ENCODE assay signal across 8 cellular contexts in the genomic region with DNA sequence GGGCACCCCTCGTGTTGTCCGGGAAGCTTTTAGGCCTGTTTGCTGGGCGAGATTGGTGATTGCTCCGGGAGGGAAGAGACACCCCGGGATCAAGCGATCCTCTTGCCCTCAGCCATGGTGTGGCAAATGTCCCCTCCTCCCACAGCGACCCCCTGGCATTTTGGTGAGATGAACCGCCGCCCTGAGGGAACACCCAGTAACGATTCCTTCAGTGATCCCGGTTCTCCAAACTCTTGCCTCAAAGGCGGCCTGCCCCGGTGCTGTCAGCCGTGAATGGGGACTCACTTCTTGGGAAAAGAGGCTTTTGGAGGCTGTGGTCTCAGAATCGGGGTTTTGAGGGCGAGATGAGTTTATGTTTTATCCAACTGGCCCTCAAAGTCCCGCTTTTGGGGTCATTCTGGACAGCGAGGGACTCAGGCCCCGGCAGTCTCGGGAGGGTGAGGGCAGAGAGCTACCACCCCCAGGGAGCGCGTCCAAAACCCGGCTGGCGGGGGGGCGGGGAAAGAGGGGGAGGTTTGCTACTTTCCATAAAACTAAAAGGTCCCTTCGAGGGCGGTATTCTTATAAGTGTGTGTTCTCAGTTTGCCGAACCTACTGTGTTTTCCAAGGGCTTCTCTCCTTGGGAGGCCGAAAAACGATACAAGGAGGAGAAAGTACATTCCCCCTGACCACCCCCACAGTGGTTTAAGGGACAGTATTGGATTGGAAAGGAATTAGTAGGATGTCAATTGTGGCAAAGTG.
DNase-seq lines count a peak whose midpoint lies in the region; ATAC-seq, FAIRE-seq and TF ChIP-seq lines count a peak whose summit lies in the region.

No MANE protein-coding gene starts in this region.

- H3K4me3 ChIP-seq in DND-41 (ENCODE audit: low read depth in 1 of 2, low read length in 2 of 2) (peak overlapping the region in 1 of 2 experiments; percentile 85; a peak in 2 of 4 replicates), PC-3 (ENCODE audit: low read length) (peak overlapping the region; percentile 90), esophagus muscularis mucosa (peak overlapping the region; percentile 99), ovary (peak overlapping the region; percentile 75)

- H3K4me1 ChIP-seq in DND-41 (ENCODE audit: insufficient read depth, low read length) (peaks cover 49% of the 10 kb centered on the region), PC-3 (ENCODE audit: insufficient read depth, low read length) (peaks cover 43% of the 10 kb centered on the region), esophagus muscularis mucosa (peaks cover 43 to 72% (median 65%) of the 10 kb centered on the region in 4 donors), ovary (ENCODE audit: insufficient read depth) (peaks cover 8% of the 10 kb centered on the region)

- H3K9me3 ChIP-seq in DND-41 (ENCODE audit: insufficient read depth, low read length, severe bottlenecking) (no peaks in the 10 kb centered on the region), PC-3 (ENCODE audit: low read length) (no peaks in the 10 kb centered on the region), esophagus muscularis mucosa (no peaks in the 10 kb centered on the region), ovary (no peaks in the 10 kb centered on the region)

- CTCF ChIA-PET in PC-3 (lab: Charles Lee) = no interaction called here

- H3K9me2 ChIP-seq in PC-3 (replicated peaks; ENCODE audit: low read length) = no peaks in the 10 kb centered on the region

- no peaks in the 10 kb centered on the region; the same call in 1 of the 2 replicates for H3K79me2 ChIP-seq in DND-41 (ENCODE audit: insufficient read depth, low read length)
- H3K79me2 ChIP-seq in PC-3 (ENCODE audit: low read length) = peaks cover 66% of the 10 kb centered on the region

- no peak overlapping the region for H3K27ac ChIP-seq in DND-41 (ENCODE audit: low read length)
- no peak overlapping the region for H3K27ac ChIP-seq in PC-3 (ENCODE audit: low read length)
- H3K27ac ChIP-seq in esophagus muscularis mucosa (replicated peaks in 1 of 4) = peak overlapping the region; percentile 90 to 94 (median 92)
- H3K27ac ChIP-seq in ovary = peak overlapping the region; percentile 5 to 50

- H3K4me2 ChIP-seq in DND-41 (ENCODE audit: insufficient read depth, low read length) (peak overlapping the region; percentile 97), PC-3 (ENCODE audit: low read length) (peak overlapping the region; percentile 95)

- DNase-seq in DND-41 (no peak), PC-3 (no peak), esophagus muscularis mucosa (ENCODE audit: extremely low spot score) (no peak), ovary (peak in 2 of 5 donors; percentile 42 to 62), posterior vena cava (ENCODE audit: low spot score) (no peak), frontal cortex (ENCODE audit: low spot score in 2 of 2) (no peak), NCI-H146 (lab: John Stamatoyannopoulos, UW) (no peak)

- ATAC-seq in DND-41 (ENCODE audit: insufficient read depth, low read depth) = no peak
- no peak for ATAC-seq in PC-3
- no peak for ATAC-seq in GM18858 (IDR thresholded peaks at IDR 0.05; ENCODE audit: unreplicated experiment)

- no peak for FAIRE-seq in frontal cortex (lab: Jason Lieb, UNC)

- H3K9ac ChIP-seq in DND-41 (ENCODE audit: low read depth, low read length) (peak overlapping the region; percentile 91; the same call in 1 of the 2 replicates), PC-3 (ENCODE audit: low read length) (peak overlapping the region; percentile 92)

- TF ChIP-seq EP300 in esophagus muscularis mucosa (IDR thresholded peaks at IDR 0.05) (no peak), ovary (IDR thresholded peaks at IDR 0.05) (no peak)

- BruUV-seq in PC-3 (replicated peaks; lab: Mats Ljungman, UMichigan) = no TSS peak

- intact Hi-C loops in PC-3 (cut with micrococcal nuclease) = loop anchor here (5.0 to 10.0 kb wide), 2 partner anchors 81 to 153 kb away; no protein-coding TSS in a partner anchor
- intact Hi-C loops in esophagus muscularis mucosa (cut with DNase I) = loop anchor here (5.0 kb wide), 1 partner anchor 58 kb away; no protein-coding TSS in a partner anchor
- intact Hi-C loops in ovary (cut with DNase I) = loop anchor here in 1 of 4 donors (5.0 to 10.0 kb wide), 2 partner anchors 331 to 382 kb away; partner anchors contain the start of genes BFAR, ERCC4 and PARN
- intact Hi-C loops in posterior vena cava (cut with DNase I) = loop anchor here (5.0 to 10.0 kb wide), 2 partner anchors 221 to 223 kb away; no protein-coding TSS in a partner anchor

- H3K27me3 ChIP-seq in DND-41 (ENCODE audit: insufficient read depth, low read length, poor library complexity) (peaks cover 23% of the 10 kb centered on the region), PC-3 (ENCODE audit: low read length) (no peaks in the 10 kb centered on the region), esophagus muscularis mucosa (no peaks in the 10 kb centered on the region), ovary (no peaks in the 10 kb centered on the region)

- no peak overlapping the region for H2AFZ ChIP-seq in DND-41 (ENCODE audit: low read depth, low read length)
- H2AFZ ChIP-seq in PC-3 (ENCODE audit: low read length) = peak overlapping the region; percentile 84

- no peak for TF ChIP-seq CTCF in DND-41 (IDR thresholded peaks at IDR 0.05; ENCODE audit: borderline replicate concordance, extremely low read depth, low read length, poor library complexity, severe bottlenecking)
- no peak for TF ChIP-seq CTCF in PC-3 (conservative IDR thresholded peaks at IDR 0.05; ENCODE audit: low read depth, low read length)
- TF ChIP-seq CTCF in esophagus muscularis mucosa (IDR thresholded peaks at IDR 0.05) = no peak
- no peak for TF ChIP-seq CTCF in ovary (IDR thresholded peaks at IDR 0.05)

- H4K20me1 ChIP-seq in DND-41 (ENCODE audit: insufficient read depth, low read length) (0 out of 2 replicates have a peak, but pooled peaks cover 12% of the 10 kb centered on the region), PC-3 (ENCODE audit: low read length) (no peaks in the 10 kb centered on the region)

- no peak for TF ChIP-seq POLR2A in esophagus muscularis mucosa (IDR thresholded peaks at IDR 0.05; ENCODE audit: low read depth)
- TF ChIP-seq POLR2A in ovary (IDR thresholded peaks at IDR 0.05) = no peak

- POLR2A ChIA-PET in PC-3 (lab: Charles Lee; ENCODE audit: unreplicated experiment) = no interaction called here

- H3K36me3 ChIP-seq in DND-41 (ENCODE audit: insufficient read depth, low read length) (no peaks in the 10 kb centered on the region), PC-3 (ENCODE audit: low read depth, low read length) (no peaks in the 10 kb centered on the region), esophagus muscularis mucosa (no peaks in the 10 kb centered on the region), ovary (no peaks in the 10 kb centered on the region)

- no peaks in the 10 kb centered on the region for H3F3A ChIP-seq in PC-3 (ENCODE audit: low read length, unreplicated experiment)

- WGBS in esophagus muscularis mucosa = 33% methylated on average over 21 of the region's 30 CpGs
- WGBS in ovary, 3 donors = 56 to 69% (median 63%) methylated on average over 30 of the region's 30 CpGs

Comparison
In these comparisons a context has a peak if more than half of its experiments do, and no peak if none do; other contexts are left out.
1. H3K27ac ChIP-seq: peak in esophagus muscularis mucosa (4 of 4) and ovary (2 of 2); none in DND-41 (single experiment) and PC-3 (single experiment).